In the genomic region with DNA sequence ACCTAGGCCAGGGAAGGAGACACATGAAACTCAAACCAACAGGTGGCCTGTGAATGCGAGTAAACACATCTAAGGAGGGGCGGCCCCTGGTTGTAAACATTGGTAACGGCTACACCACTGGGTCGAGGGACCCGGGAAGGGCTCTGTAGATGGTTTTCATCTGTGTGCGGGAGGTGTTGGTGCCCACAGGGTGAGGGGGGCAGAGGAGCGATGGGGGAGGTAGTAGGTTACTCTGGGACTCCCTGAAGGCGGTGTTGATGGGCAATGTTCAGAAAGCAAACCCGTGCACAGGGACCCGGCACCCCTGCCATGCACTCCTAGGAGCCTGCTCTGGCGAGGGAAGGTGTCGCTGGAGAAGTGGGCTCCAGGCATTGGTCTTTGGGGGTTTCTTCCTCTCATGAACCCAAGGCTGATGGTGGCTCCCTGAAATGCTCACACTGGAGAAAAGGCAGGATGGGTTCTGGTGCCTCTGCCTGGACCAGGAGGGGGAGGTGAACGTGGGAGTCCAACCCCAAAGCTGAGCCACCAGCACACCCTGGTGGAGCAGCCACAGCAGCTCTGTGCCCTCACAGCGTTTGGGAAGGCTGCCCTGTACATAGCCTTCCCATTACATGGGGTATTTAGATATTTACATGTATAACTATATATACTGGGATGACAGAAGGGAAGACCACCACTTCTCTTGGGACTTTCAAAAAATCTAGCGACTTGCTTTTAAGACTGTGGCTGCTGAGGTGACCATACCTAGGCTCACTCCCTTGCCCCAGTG, we compare ENCODE assay signal across 23 cellular contexts.
A peak's percentile ranks its signal among the peaks of the same experiment; 100 is the strongest.
DNase-seq lines count a peak whose midpoint lies in the region; ATAC-seq and TF ChIP-seq lines count a peak whose summit lies in the region.
"Had no signal": no experiment of that assay in that cellular context is flagged by ENCODE, and none has a peak within 500 bp of the region (broad histone marks: within the 10 kb centered on the region; RNA-seq: fewer than 3 reads in every experiment).

No MANE protein-coding gene starts in this region.

- peak; percentile 51 for ATAC-seq in HCT116
- no peak for ATAC-seq in upper lobe of right lung
- ATAC-seq: Right ventricle myocardium inferior had no signal

- H3K4me1 ChIP-seq in HCT116 (ENCODE audit: control insufficient read depth in 1 of 2, insufficient read depth in 2 of 2, low read length in 2 of 2) (no peaks in the 10 kb centered on the region), neuronal stem cell (ENCODE audit: control insufficient read depth in 2 of 2, insufficient read depth in 1 of 2, low read depth in 1 of 2, low read length in 2 of 2) (peaks cover 0 to 15% of the 10 kb centered on the region in 2 donors), upper lobe of right lung (no peaks in the 10 kb centered on the region), testis (no peaks in the 10 kb centered on the region)
- H3K4me1 ChIP-seq: HAP-1, SJSA1 had no signal

- H2BK120ac ChIP-seq in neuronal stem cell (ENCODE audit: low read depth, low read length): no peak overlapping the region

- H3K9ac ChIP-seq in HCT116 (ENCODE audit: low read length) (no peak overlapping the region), neuronal stem cell (ENCODE audit: low read depth, low read length, poor library complexity) (no peak overlapping the region)
- H3K9ac ChIP-seq: KMS-11 had no signal

- H3K14ac ChIP-seq in neuronal stem cell (ENCODE audit: low read length): peak overlapping the region; percentile 72

- H4K20me1 ChIP-seq in HCT116 (ENCODE audit: insufficient read depth): no peaks in the 10 kb centered on the region

- no peaks in the 10 kb centered on the region for H3K9me2 ChIP-seq in HCT116 (ENCODE audit: insufficient read depth)

- POLR2A ChIA-PET in HCT116 (lab: Charles Lee): no interaction called here

- H2AK5ac ChIP-seq in neuronal stem cell (ENCODE audit: low read depth, low read length): peak overlapping the region; percentile 82

- H2BK15ac ChIP-seq in neuronal stem cell (ENCODE audit: low read length): no peak overlapping the region

- no peaks in the 10 kb centered on the region for H3K79me1 ChIP-seq in neuronal stem cell (ENCODE audit: low read depth, low read length)

- H4K91ac ChIP-seq in neuronal stem cell (ENCODE audit: low read depth, low read length, poor library complexity): no peak overlapping the region

- no TSS peak for BruUV-seq in HCT116 (replicated peaks; lab: Mats Ljungman, UMichigan)

- no peak overlapping the region for H3K4ac ChIP-seq in neuronal stem cell (ENCODE audit: low read length)

- H2AFZ ChIP-seq in HCT116 (ENCODE audit: low read depth, low read length, poor library complexity, severe bottlenecking): no peak overlapping the region
- no peak overlapping the region for H2AFZ ChIP-seq in neuronal stem cell (ENCODE audit: low read length)
- H2AFZ ChIP-seq: PC-9 had no signal

- RAD21 ChIA-PET in HCT116 (lab: Charles Lee; ENCODE audit: low non-redundant PET in 1 of 2, low total read pairs in 2 of 2, uncharacterized antibody in 2 of 2, unreplicated experiment in 2 of 2): no interaction called here

- CTCF ChIA-PET in HCT116 (lab: Charles Lee): no interaction called here

- no peak overlapping the region for H4K8ac ChIP-seq in neuronal stem cell (ENCODE audit: low read depth, low read length)

- intact Hi-C loops in HCT116 (cut with micrococcal nuclease): loop anchor here (10.0 kb wide), 1 partner anchor 797 kb away; no protein-coding TSS in a partner anchor
- intact Hi-C loops in dorsolateral prefrontal cortex (cut with DNase I): loop anchor here in 1 of 2 donors (10.0 kb wide), 1 partner anchor 327 kb away; no protein-coding TSS in a partner anchor
- intact Hi-C loops in upper lobe of right lung (cut with DNase I): no loop called here
- intact Hi-C loops in testis (cut with DNase I; ENCODE audit: low total_unique reads): no loop called here

- peak overlapping the region; percentile 18 for H2BK5ac ChIP-seq in neuronal stem cell (ENCODE audit: low read length)

- peak overlapping the region; percentile 69 for H3K18ac ChIP-seq in neuronal stem cell (ENCODE audit: low read length)

- TF ChIP-seq CTCF in HCT116 (IDR thresholded peaks at IDR 0.05 in 2 of 3, conservative IDR thresholded peaks at IDR 0.05 in 1 of 3; ENCODE audit: borderline replicate concordance in 1 of 3, insufficient read depth in 1 of 3, low read depth in 2 of 3, low read length in 2 of 3): no peak
- TF ChIP-seq CTCF in dorsolateral prefrontal cortex (IDR thresholded peaks at IDR 0.05 in 54 of 56, conservative IDR thresholded peaks at IDR 0.05 in 2 of 56; ENCODE audit: low read depth in 1 of 56, partially characterized antibody in 56 of 56): no peak
- no peak for TF ChIP-seq CTCF in upper lobe of right lung (IDR thresholded peaks at IDR 0.05)
- TF ChIP-seq CTCF in testis (IDR thresholded peaks at IDR 0.05): no peak

- H3K27ac ChIP-seq in HCT116 (ENCODE audit: low read depth, low read length): no peak overlapping the region
- H3K27ac ChIP-seq in dorsolateral prefrontal cortex: peak overlapping the region in 41 of 59 donors; percentile 1 to 94 (median 82)
- no peak overlapping the region for H3K27ac ChIP-seq in neuronal stem cell (replicated peaks; ENCODE audit: low read length)
- no peak overlapping the region for H3K27ac ChIP-seq in upper lobe of right lung
- H3K27ac ChIP-seq in testis: no peak overlapping the region
- H3K27ac ChIP-seq: HL-60, KMS-11, PC-9, SJSA1 had no signal

- TF ChIP-seq RAD21 in HCT116 (IDR thresholded peaks at IDR 0.05; ENCODE audit: low read depth): no peak

- TF ChIP-seq POLR2A in HCT116 (IDR thresholded peaks at IDR 0.05; ENCODE audit: borderline replicate concordance, extremely low read depth, insufficient read depth, insufficient read length) (no peak), testis (IDR thresholded peaks at IDR 0.05) (no peak)

- DNase-seq in HCT116 (ENCODE audit: low read depth, low spot score): no peak
- DNase-seq in dorsolateral prefrontal cortex: no peak
- DNase-seq in neuronal stem cell (ENCODE audit: low spot score): no peak
- peak; percentile 55 for DNase-seq in upper lobe of right lung
- no peak for DNase-seq in GM19238 (ENCODE audit: insufficient read length, low spot score)
- no peak for DNase-seq in kidney glomerular epithelial cell (lab: John Stamatoyannopoulos, UW)
- DNase-seq in testis: no peak
- DNase-seq: Calu3; DMS153; MM.1S; NCI-H1092; NCI-H1436; NCI-H187 treated with DMSO at 0.1 percent for 48 hours; NCI-H446; NCI-H524 treated with DMSO at 0.1 percent for 48 hours; NCI-H774; NK-92 treated with Interleukin-12 subunit alpha and Interleukin-12 subunit beta, amount 100 ng/mL, for 24 hours; PC-9 had no signal

- H3K4me3 ChIP-seq in HCT116 (replicated peaks in 1 of 2; ENCODE audit: low read depth in 1 of 2, low read length in 2 of 2) (no peak overlapping the region), dorsolateral prefrontal cortex (no peak overlapping the region), neuronal stem cell (ENCODE audit: low read length in 2 of 2) (no peak overlapping the region), upper lobe of right lung (no peak overlapping the region), testis (no peak overlapping the region)
- H3K4me3 ChIP-seq: HAP-1, PC-9, SJSA1 had no signal

- H3K4me2 ChIP-seq in HCT116 (ENCODE audit: low read length) (no peak overlapping the region), neuronal stem cell (ENCODE audit: insufficient read depth, low read length, poor library complexity, severe bottlenecking) (no peak overlapping the region)
- H3K4me2 ChIP-seq: KMS-11, PC-9 had no signal

- H3K36me3 ChIP-seq in HCT116 (ENCODE audit: control insufficient read depth in 1 of 2, insufficient read depth in 2 of 2, low read length in 2 of 2) (no peaks in the 10 kb centered on the region), neuronal stem cell (replicated peaks in 1 of 2; ENCODE audit: control insufficient read depth in 2 of 2, insufficient read depth in 2 of 2, low read length in 2 of 2) (no peaks in the 10 kb centered on the region), upper lobe of right lung (no peaks in the 10 kb centered on the region), testis (ENCODE audit: low read depth, missing control alignments) (no peaks in the 10 kb centered on the region)
- H3K36me3 ChIP-seq: HAP-1, SJSA1 had no signal

- no peak overlapping the region for H3K23ac ChIP-seq in neuronal stem cell (ENCODE audit: low read depth, low read length, poor library complexity)

- no CpG with 5 or more reads among the region's 15 CpGs for WGBS in neuronal stem cell (ENCODE audit: extremely low coverage in 2 of 2, insufficient read length in 2 of 2, insufficient replicate concordance in 1 of 2), 2 donors
- WGBS in testis, 2 donors: 92 to 93% methylated on average over 14 to 15 of the region's 15 CpGs

- H3K79me2 ChIP-seq in HCT116 (ENCODE audit: insufficient read depth, low read length): no peaks in the 10 kb centered on the region

- H2BK12ac ChIP-seq in neuronal stem cell (ENCODE audit: low read length): no peak overlapping the region

- H3K9me3 ChIP-seq in HCT116 (ENCODE audit: control insufficient read depth in 1 of 2, insufficient read depth in 1 of 2, low read depth in 1 of 2, low read length in 2 of 2): no peaks in the 10 kb centered on the region
- H3K9me3 ChIP-seq in neuronal stem cell (replicated peaks in 1 of 2; ENCODE audit: control insufficient read depth in 2 of 2, insufficient read depth in 1 of 2, low read depth in 1 of 2, low read length in 2 of 2): peaks cover 4 to 7% of the 10 kb centered on the region in 2 donors
- no peaks in the 10 kb centered on the region for H3K9me3 ChIP-seq in upper lobe of right lung
- H3K9me3 ChIP-seq in testis: no peaks in the 10 kb centered on the region
- H3K9me3 ChIP-seq: HAP-1, SJSA1 had no signal

- H3K27me3 ChIP-seq in HCT116 (ENCODE audit: insufficient read depth, low read length) (0 out of 2 replicates have a peak, but pooled peaks cover 5% of the 10 kb centered on the region), dorsolateral prefrontal cortex (no peaks in the 10 kb centered on the region), neuronal stem cell (ENCODE audit: control insufficient read depth in 3 of 3, insufficient read depth in 3 of 3, low read depth in 1 of 3, low read length in 3 of 3) (peaks cover 0 to 2% (median 0%) of the 10 kb centered on the region in 3 experiments), upper lobe of right lung (no peaks in the 10 kb centered on the region), testis (no peaks in the 10 kb centered on the region)
- H3K27me3 ChIP-seq: SJSA1 had no signal

TF ChIP-seq in HCT116, 20 proteins besides CTCF, POLR2A, EP300 and RAD21:
- TF ChIP-seq POLR2AphosphoS5 (IDR thresholded peaks at IDR 0.05; ENCODE audit: low read depth, low read length) (no peak), ATF3 (IDR thresholded peaks at IDR 0.05) (no peak), CEBPB (IDR thresholded peaks at IDR 0.05; ENCODE audit: low read depth) (no peak)
TF ChIP-seq in HCT116: peak in this region for 0.

Comparison
In these comparisons a context has a peak if more than half of its experiments do, and no peak if none do; other contexts are left out.
1. H3K27ac ChIP-seq: peak in dorsolateral prefrontal cortex (41 of 59); none in HCT116 (single experiment), neuronal stem cell (single experiment), upper lobe of right lung (single experiment) and testis (0 of 2).